8 cellular contexts compared by ENCODE assay signal in genomic region chr19:12550951-12551832, GRCh38. TPM values are rescaled to one million over a fixed set of nuclear protein-coding genes. Genes with fewer than 3 reads are reported as not detected.
A peak's percentile ranks its signal among the peaks of the same experiment; 100 is the strongest.
DNase-seq lines count a peak whose midpoint lies in the region; ATAC-seq, FAIRE-seq and TF ChIP-seq lines count a peak whose summit lies in the region.

TSS of gene ZNF564 (minus strand) at chr19:12551482. CDS start at chr19:12551332, 150 bp downstream.

- H3K9me3 ChIP-seq in keratinocyte (ENCODE audit: control insufficient read depth, low read depth, low read length), result no peaks in the 10 kb centered on the region

- peak; percentile 92 for DNase-seq in AG09309 (ENCODE audit: low read depth)
- DNase-seq in NCI-H446 (lab: John Stamatoyannopoulos, UW), result peak; percentile 95 to 98
- peak; percentile 87 for DNase-seq in activated CD4-positive, CD25-positive, alpha-beta regulatory T cell treated with anti-CD3 and anti-CD28 coated beads, Interleukin-2, amount 50 U/mL, for 16 hours (ENCODE audit: low read depth, low spot score)
- DNase-seq in cerebellar cortex (ENCODE audit: low spot score), result peak; percentile 100
- DNase-seq in keratinocyte (ENCODE audit: low read depth, low spot score), result peak; percentile 94
- peak; percentile 73 to 82 for DNase-seq in stimulated activated CD4-positive, alpha-beta T cell treated with anti-CD3 and anti-CD28 coated beads, Interleukin-15, amount 100 ng/mL, for 1 hour (ENCODE audit: low read depth in 1 of 2, low spot score in 1 of 2)

- peaks cover 29% of the 10 kb centered on the region for H3K79me2 ChIP-seq in keratinocyte (ENCODE audit: control insufficient read depth, insufficient read depth, low read length)

- H3K27ac ChIP-seq in keratinocyte (ENCODE audit: control insufficient read depth, insufficient read depth, low read length), result peak within 1 kb of the TSS; percentile 86

- H3K36me3 ChIP-seq in keratinocyte (ENCODE audit: control insufficient read depth in 2 of 2, extremely low read depth in 1 of 2, insufficient read depth in 2 of 2, low read length in 2 of 2), result peaks cover 0 to 7% of the 10 kb centered on the region in 2 experiments

- H3K4me3 ChIP-seq in AG09309 (ENCODE audit: control insufficient read depth, low read depth, low read length), result peak within 1 kb of the TSS; percentile 66
- peak within 1 kb of the TSS; percentile 61 to 96 (median 94) for H3K4me3 ChIP-seq in keratinocyte (ENCODE audit: control insufficient read depth in 2 of 3, extremely low read depth in 1 of 3, insufficient read depth in 2 of 3, low read depth in 1 of 3, low read length in 3 of 3)

- H3K4me1 ChIP-seq in keratinocyte (ENCODE audit: control insufficient read depth, extremely low read depth, insufficient read depth, low read length), result peaks cover 5% of the 10 kb centered on the region

- peak within 1 kb of the TSS; percentile 99 for H2AFZ ChIP-seq in keratinocyte (ENCODE audit: control insufficient read depth, low read length)

- no peak for TF ChIP-seq CTCF in AG09309 (IDR thresholded peaks at IDR 0.05; ENCODE audit: control insufficient read depth, insufficient read depth, low read depth, low read length, missing control alignments)
- no peak for TF ChIP-seq CTCF in keratinocyte (optimal IDR thresholded peaks at IDR 0.05 in 1 of 3, IDR thresholded peaks at IDR 0.05 in 1 of 3, conservative IDR thresholded peaks at IDR 0.05 in 1 of 3; ENCODE audit: extremely low read depth in 1 of 3, insufficient read depth in 2 of 3, low read length in 3 of 3)

- H4K20me1 ChIP-seq in keratinocyte (ENCODE audit: control insufficient read depth, extremely low read depth, insufficient read depth, low read length), result no peaks in the 10 kb centered on the region

- no peaks in the 10 kb centered on the region for H3K27me3 ChIP-seq in keratinocyte (ENCODE audit: control insufficient read depth, extremely low read depth, insufficient read depth, low read length)

- H3K4me2 ChIP-seq in keratinocyte (ENCODE audit: control insufficient read depth, extremely low read depth, insufficient read depth, low read depth, low read length), result peak within 1 kb of the TSS; percentile 95

- dilution Hi-C loops in keratinocyte (cut with MboI; ENCODE audit: extremely low pct_ligation_motif_present, low sequenced_read_pairs), result no loop called here

- no peaks in the 10 kb centered on the region for H3K9me1 ChIP-seq in keratinocyte (ENCODE audit: control insufficient read depth, extremely low read depth, insufficient read depth, low read length)

- ATAC-seq in GM19025 (IDR thresholded peaks at IDR 0.05; ENCODE audit: low read depth, unreplicated experiment) (peak; percentile 97), HG03342 (IDR thresholded peaks at IDR 0.05; ENCODE audit: unreplicated experiment) (peak; percentile 95)

- H3K9ac ChIP-seq in keratinocyte (ENCODE audit: control insufficient read depth, extremely low read depth, insufficient read depth, low read length), result peak within 1 kb of the TSS; percentile 93

- peak; percentile 94 for FAIRE-seq in keratinocyte (lab: Jason Lieb, UNC)

RNA-seq across cellular contexts. Expression of gene ZNF564, which starts in this region (rescaled TPM):
- polyA plus RNA-seq in keratinocyte, result 2.0 to 3.5 TPM (median 2.5 TPM) in 3 replicates
- 3.8 TPM for polyA plus RNA-seq in keratinocyte (2011; ENCODE audit: low read depth)
- 0.97 and 1.8 TPM in 2 replicates for polyA plus RNA-seq in keratinocyte (2011; cell fraction: cytosol; rRNA removed)
- polyA plus RNA-seq in keratinocyte (2011; cell fraction: nucleus; rRNA removed), result 3.8 and 4.9 TPM in 2 replicates
- 1.7 and 2.8 TPM in 2 replicates for polyA plus RNA-seq in keratinocyte (2012; ENCODE audit: low replicate concordance)
- 1.9 to 6.2 TPM (median 2.8 TPM) in 3 replicates for polyA minus RNA-seq in keratinocyte
- polyA minus RNA-seq in keratinocyte (2011; cell fraction: cytosol; rRNA and poly(A)+ RNA removed), result 3.1 TPM
- polyA minus RNA-seq in keratinocyte (2011; cell fraction: nucleus; rRNA and poly(A)+ RNA removed), result 3.4 and 6.1 TPM in 2 replicates

Comparison
In these comparisons a context has a peak if more than half of its experiments do, and no peak if none do; other contexts are left out.
1. Peak in every context shown above with its lines: DNase-seq, ATAC-seq, H3K4me3 ChIP-seq and H3K27ac ChIP-seq.